Comparison of ENCODE assay signal across 8 cellular contexts in the genomic region with DNA sequence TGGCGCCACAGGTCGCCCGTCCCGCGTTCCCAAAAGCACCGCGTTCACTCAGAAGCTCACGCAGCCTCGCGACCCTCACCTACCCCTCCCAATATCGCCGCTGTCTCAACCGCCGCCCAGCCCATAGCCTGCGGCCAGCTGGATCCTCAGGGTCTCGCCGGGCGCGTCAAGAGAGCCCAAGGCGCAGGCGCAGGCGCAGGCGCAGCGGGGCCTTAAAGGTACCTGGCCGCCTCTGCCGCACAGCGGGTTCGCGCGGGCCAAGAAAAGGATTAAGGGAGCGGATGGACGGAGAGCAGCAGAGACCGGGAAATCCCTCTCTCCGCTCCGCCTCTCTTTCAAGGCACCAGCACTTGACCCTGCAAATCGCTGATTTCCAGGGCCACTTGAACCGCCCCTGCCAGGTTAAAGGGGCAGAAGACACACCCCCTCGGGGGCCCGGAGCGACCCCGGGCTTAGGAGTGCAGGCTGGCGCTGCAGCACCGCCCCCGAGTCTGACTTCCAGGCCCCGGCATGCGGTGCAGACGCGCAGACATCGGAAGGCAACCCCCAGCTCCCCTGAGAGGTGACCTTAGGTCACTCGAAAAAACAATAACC. TPM values are rescaled to one million over a fixed set of nuclear protein-coding genes. Genes with fewer than 3 reads are reported as not detected.
DNase-seq lines count a peak whose midpoint lies in the region; ATAC-seq and TF ChIP-seq lines count a peak whose summit lies in the region.

A gene with protein sequence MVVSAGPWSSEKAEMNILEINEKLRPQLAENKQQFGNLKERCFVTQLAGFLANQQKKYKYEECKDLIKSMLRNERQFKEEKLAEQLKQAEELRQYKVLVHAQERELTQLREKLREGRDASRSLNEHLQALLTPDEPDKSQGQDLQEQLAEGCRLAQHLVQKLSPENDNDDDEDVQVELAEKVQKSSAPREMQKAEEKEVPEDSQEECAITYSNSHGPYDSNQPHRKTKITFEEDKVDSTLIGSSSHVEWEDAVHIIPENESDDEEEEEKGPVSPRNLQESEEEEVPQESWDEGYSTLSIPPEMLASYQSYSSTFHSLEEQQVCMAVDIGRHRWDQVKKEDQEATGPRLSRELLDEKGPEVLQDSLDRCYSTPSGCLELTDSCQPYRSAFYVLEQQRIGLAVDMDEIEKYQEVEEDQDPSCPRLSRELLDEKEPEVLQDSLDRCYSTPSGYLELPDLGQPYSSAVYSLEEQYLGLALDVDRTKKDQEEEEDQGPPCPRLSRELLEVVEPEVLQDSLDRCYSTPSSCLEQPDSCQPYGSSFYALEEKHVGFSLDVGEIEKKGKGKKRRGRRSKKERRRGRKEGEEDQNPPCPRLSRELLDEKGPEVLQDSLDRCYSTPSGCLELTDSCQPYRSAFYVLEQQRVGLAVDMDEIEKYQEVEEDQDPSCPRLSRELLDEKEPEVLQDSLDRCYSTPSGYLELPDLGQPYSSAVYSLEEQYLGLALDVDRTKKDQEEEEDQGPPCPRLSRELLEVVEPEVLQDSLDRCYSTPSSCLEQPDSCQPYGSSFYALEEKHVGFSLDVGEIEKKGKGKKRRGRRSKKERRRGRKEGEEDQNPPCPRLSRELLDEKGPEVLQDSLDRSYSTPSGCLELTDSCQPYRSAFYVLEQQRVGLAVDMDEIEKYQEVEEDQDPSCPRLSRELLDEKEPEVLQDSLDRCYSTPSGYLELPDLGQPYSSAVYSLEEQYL (N-terminal part only) (minus strand): TSS at position 168 of the 594 bp plus-strand sequence. CDS start 20,331 bp downstream, outside the sequence.

- H3K27ac ChIP-seq in ascending aorta (peak within 1 kb of the TSS in 1 of 2 donors; percentile 50), aorta (ENCODE audit: low read depth in 1 of 2, low read length in 2 of 2) (no peak within 1 kb of the TSS)

- peaks cover 3% of the 10 kb centered on the region for H3K36me3 Mint-ChIP-seq in T-helper 2 cell treated with Interferon-gamma antibody and Interleukin-4, amounts not matched to agents 5 μg/mL and 100 μg/mL, for 36 hours (ENCODE audit: low read depth)

- H3K4me1 Mint-ChIP-seq in T-helper 2 cell treated with Interferon-gamma antibody and Interleukin-4, amounts not matched to agents 5 μg/mL and 100 μg/mL, for 36 hours (ENCODE audit: low read depth) = peaks cover 7% of the 10 kb centered on the region

- H3K4me3 Mint-ChIP-seq in T-helper 2 cell treated with Interferon-gamma antibody and Interleukin-4, amounts not matched to agents 5 μg/mL and 100 μg/mL, for 36 hours = peak within 1 kb of the TSS; percentile 94

- peaks cover 18% of the 10 kb centered on the region for H3K9me3 Mint-ChIP-seq in T-helper 2 cell treated with Interferon-gamma antibody and Interleukin-4, amounts not matched to agents 5 μg/mL and 100 μg/mL, for 36 hours

- 0 to 1% methylated on average over 43 to 50 of the region's 50 CpGs for WGBS in aorta, 2 donors

- no peaks in the 10 kb centered on the region for H3K4me1 ChIP-seq in ascending aorta
- no peaks in the 10 kb centered on the region for H3K4me1 ChIP-seq in aorta (ENCODE audit: control insufficient read depth in 1 of 2, insufficient read depth in 2 of 2, low read length in 2 of 2)

- H3K27me3 ChIP-seq in ascending aorta = peaks cover 7% of the 10 kb centered on the region
- H3K27me3 ChIP-seq in aorta (ENCODE audit: control insufficient read depth in 1 of 2, insufficient read depth in 2 of 2, low read length in 1 of 2) = no peaks in the 10 kb centered on the region

- H3K27me3 Mint-ChIP-seq in T-helper 2 cell treated with Interferon-gamma antibody and Interleukin-4, amounts not matched to agents 5 μg/mL and 100 μg/mL, for 36 hours (ENCODE audit: low read depth) = peaks cover 40% of the 10 kb centered on the region

- H3K4me3 ChIP-seq in GM12875 (ENCODE audit: low read depth, low read length) (peak within 1 kb of the TSS; percentile 71), ascending aorta (peak within 1 kb of the TSS; percentile 59 to 85), aorta (ENCODE audit: low read length in 2 of 2) (peak within 1 kb of the TSS in 1 of 2 donors; percentile 63)

- H3K36me3 ChIP-seq in ascending aorta = no peaks in the 10 kb centered on the region
- H3K36me3 ChIP-seq in aorta (ENCODE audit: control insufficient read depth in 1 of 2, insufficient read depth in 2 of 2, low read length in 1 of 2) = no peaks in the 10 kb centered on the region

- TF ChIP-seq CTCF in GM12875 (IDR thresholded peaks at IDR 0.05; ENCODE audit: borderline replicate concordance, insufficient read depth, low read depth, low read length) (no peak), ascending aorta (IDR thresholded peaks at IDR 0.05) (no peak)

- ATAC-seq in HG02763 (IDR thresholded peaks at IDR 0.05; ENCODE audit: unreplicated experiment) (peak; percentile 93), aorta (ENCODE audit: low FRiP score) (peak; percentile 92)

- H3K9me3 ChIP-seq in ascending aorta = peaks cover 0 to 4% of the 10 kb centered on the region in 2 donors
- H3K9me3 ChIP-seq in aorta (ENCODE audit: control insufficient read depth, low read length) = peaks cover 3% of the 10 kb centered on the region

- peak within 1 kb of the TSS; percentile 65 for H3K27ac Mint-ChIP-seq in T-helper 2 cell treated with Interferon-gamma antibody and Interleukin-4, amounts not matched to agents 5 μg/mL and 100 μg/mL, for 36 hours

- intact Hi-C loops in ascending aorta (cut with DNase I) = no loop called here
- intact Hi-C loops in aorta (cut with DNase I) = no loop called here

- DNase-seq in NCI-H1417 (lab: John Stamatoyannopoulos, UW) (peak; percentile 91 to 97 (median 94)), ascending aorta (ENCODE audit: low spot score in 2 of 2) (peak in 1 of 2 donors; percentile 82), hepatic stellate cell (ENCODE audit: low spot score) (peak; percentile 86), retina (peak; percentile 94), aorta (peak; percentile 78 to 93)
- DNase-seq in T-helper 2 cell treated with Interferon-gamma antibody and Interleukin-4, amounts not matched to agents 5 μg/mL and 100 μg/mL, for 36 hours (ENCODE audit: low spot score) = peak; percentile 76

RNA-seq across cellular contexts. Expression of the gene that starts here (rescaled TPM):
- total RNA-seq in ascending aorta = 2.0 TPM
- 1 to 10 TPM; 3.2 to 4.4 TPM for total RNA-seq in aorta
- polyA plus RNA-seq in aorta = under 1 TPM; 0.38 to 0.84 TPM
